ENCODE assay signal across 8 cellular contexts in the genomic region with DNA sequence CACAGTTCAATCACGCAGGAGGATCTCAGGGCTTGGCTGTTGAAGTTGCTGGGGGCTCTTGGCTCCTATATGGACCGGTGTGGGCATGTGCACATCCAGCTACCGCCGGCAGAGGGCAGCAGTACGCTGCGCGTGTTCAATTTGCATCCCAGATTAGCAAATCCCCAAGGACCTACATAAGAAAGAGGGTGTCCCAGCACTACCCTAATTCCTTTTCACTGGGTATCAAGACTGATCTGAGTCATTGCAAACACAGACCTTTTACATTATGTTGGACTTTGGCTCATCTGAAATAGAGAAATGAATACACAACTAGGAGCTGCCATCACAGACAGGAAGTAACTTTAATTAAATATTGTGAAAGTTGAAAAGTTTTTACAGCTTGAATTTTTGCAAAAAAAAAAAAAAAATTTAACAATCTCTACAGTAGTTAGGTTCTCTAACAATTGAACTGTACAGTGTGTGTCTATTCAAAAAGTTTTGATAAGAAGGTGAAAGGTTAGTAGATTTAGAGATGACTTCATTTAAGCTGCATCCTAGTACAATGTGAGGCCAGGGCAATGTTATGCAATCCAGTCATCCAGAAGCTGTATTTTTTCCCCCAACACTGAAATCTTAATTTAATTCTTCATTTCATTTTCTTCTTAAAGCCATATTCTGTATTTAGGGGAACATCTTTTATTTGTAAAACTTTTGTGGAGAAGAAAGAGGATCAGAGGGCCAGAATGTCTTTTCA.
DNase-seq lines count a peak whose midpoint lies in the region; ATAC-seq, FAIRE-seq and TF ChIP-seq lines count a peak whose summit lies in the region.

No MANE protein-coding gene starts in this region.

- in situ Hi-C loops in transverse colon (cut with MboI; ENCODE audit: low pct_ligation_motif_present in 1 of 4, low pct_unique_long_range_greater_than_20kb in 1 of 4, low sequenced_read_pairs in 3 of 4) = loop anchor here in 3 of 4 donors (5.0 to 10.0 kb wide), 2 partner anchors 409 to 417 kb away; no protein-coding TSS in a partner anchor

- H3K4me1 ChIP-seq in RWPE2 (ENCODE audit: insufficient read depth, poor library complexity, severe bottlenecking) = no peaks in the 10 kb centered on the region
- peaks cover 0 to 20% (median 3%) of the 10 kb centered on the region in 3 donors for H3K4me1 ChIP-seq in gastroesophageal sphincter
- peaks cover 0 to 9% (median 0%) of the 10 kb centered on the region in 3 donors for H3K4me1 ChIP-seq in pancreas
- peaks cover 0 to 5% (median 0%) of the 10 kb centered on the region in 4 donors for H3K4me1 ChIP-seq in transverse colon

- TF ChIP-seq EP300 in Ishikawa (IDR thresholded peaks at IDR 0.05; ENCODE audit: borderline replicate concordance) (no peak), gastroesophageal sphincter (IDR thresholded peaks at IDR 0.05) (no peak), transverse colon (IDR thresholded peaks at IDR 0.05; ENCODE audit: low read depth) (no peak)

- TF ChIP-seq POLR2A in gastroesophageal sphincter (IDR thresholded peaks at IDR 0.05) (no peak), transverse colon (IDR thresholded peaks at IDR 0.05) (no peak)

- H3K9me3 ChIP-seq in RWPE2 (ENCODE audit: severe bottlenecking) (no peaks in the 10 kb centered on the region), gastroesophageal sphincter (no peaks in the 10 kb centered on the region), pancreas (no peaks in the 10 kb centered on the region), transverse colon (no peaks in the 10 kb centered on the region)

- ATAC-seq in GM21619 (IDR thresholded peaks at IDR 0.05; ENCODE audit: unreplicated experiment) (peak; percentile 86), RWPE2 (ENCODE audit: low read depth) (peak; percentile 72), gastroesophageal sphincter (peak; percentile 53), pancreas (peak; percentile 60 to 94 (median 92))

- peak; percentile 89 for TF ChIP-seq RAD21 in Ishikawa (IDR thresholded peaks at IDR 0.05; ENCODE audit: low read depth)

- H3K27ac ChIP-seq in RWPE2 (ENCODE audit: poor library complexity, severe bottlenecking) (no peak overlapping the region), gastroesophageal sphincter (peak overlapping the region in 3 of 4 donors; percentile 10 to 52 (median 25)), pancreas (no peak overlapping the region), transverse colon (no peak overlapping the region)

- no CpG with 5 or more reads among the region's 7 CpGs for WGBS in gastroesophageal sphincter (ENCODE audit: low coverage in 1 of 2), 2 donors
- 1 to 2% methylated on average over 7 of the region's 7 CpGs for WGBS in pancreas, 2 donors
- 0% methylated on average over 3 to 7 of the region's 7 CpGs for WGBS in transverse colon (ENCODE audit: low coverage in 1 of 2), 2 donors

- H3K4me3 ChIP-seq in RWPE2 (ENCODE audit: severe bottlenecking) (no peak overlapping the region), gastroesophageal sphincter (no peak overlapping the region), pancreas (no peak overlapping the region), transverse colon (no peak overlapping the region)

- no peak for FAIRE-seq in pancreas (lab: Jason Lieb, UNC)

- H3K36me3 ChIP-seq in RWPE2 (ENCODE audit: low read depth) = no peaks in the 10 kb centered on the region
- H3K36me3 ChIP-seq in gastroesophageal sphincter = no peaks in the 10 kb centered on the region
- H3K36me3 ChIP-seq in pancreas = no peaks in the 10 kb centered on the region
- no peaks in the 10 kb centered on the region for H3K36me3 ChIP-seq in transverse colon

- DNase-seq in EL = peak; percentile 83
- DNase-seq in RWPE2 (ENCODE audit: low spot score) = no peak
- DNase-seq in activated effector memory CD4-positive, alpha-beta T cell treated with Interleukin-2 at 50 U/mL for 16 hours = peak; percentile 43
- DNase-seq in pancreas = peak; percentile 37 to 88 (median 66)
- DNase-seq in transverse colon = peak; percentile 72

- intact Hi-C loops in pancreas (cut with DNase I) (loop anchor here in 2 of 3 donors (5.0 kb wide), 2 partner anchors 407 to 412 kb away; no protein-coding TSS in a partner anchor), transverse colon (cut with DNase I; ENCODE audit: low total_unique reads) (loop anchor here (10.0 kb wide), 1 partner anchor 521 kb away; no protein-coding TSS in a partner anchor)

- TF ChIP-seq CTCF in RWPE2 (IDR thresholded peaks at IDR 0.05; ENCODE audit: poor library complexity, severe bottlenecking) (peak; percentile 99), gastroesophageal sphincter (IDR thresholded peaks at IDR 0.05) (peak; percentile 89 to 98 (median 94)), pancreas (IDR thresholded peaks at IDR 0.05) (peak; percentile 87 to 98 (median 90)), transverse colon (IDR thresholded peaks at IDR 0.05) (peak; percentile 83 to 97 (median 95))

- H3K27me3 ChIP-seq in RWPE2 (ENCODE audit: insufficient read depth, poor library complexity, severe bottlenecking) (peaks cover 24% of the 10 kb centered on the region), gastroesophageal sphincter (peaks cover 4% of the 10 kb centered on the region), pancreas (peaks cover 0 to 13% (median 6%) of the 10 kb centered on the region in 4 donors), transverse colon (peaks cover 11% of the 10 kb centered on the region)

TF ChIP-seq in Ishikawa, 13 proteins besides CTCF, POLR2A, EP300 and RAD21:
- TF ChIP-seq, protein P1, sequence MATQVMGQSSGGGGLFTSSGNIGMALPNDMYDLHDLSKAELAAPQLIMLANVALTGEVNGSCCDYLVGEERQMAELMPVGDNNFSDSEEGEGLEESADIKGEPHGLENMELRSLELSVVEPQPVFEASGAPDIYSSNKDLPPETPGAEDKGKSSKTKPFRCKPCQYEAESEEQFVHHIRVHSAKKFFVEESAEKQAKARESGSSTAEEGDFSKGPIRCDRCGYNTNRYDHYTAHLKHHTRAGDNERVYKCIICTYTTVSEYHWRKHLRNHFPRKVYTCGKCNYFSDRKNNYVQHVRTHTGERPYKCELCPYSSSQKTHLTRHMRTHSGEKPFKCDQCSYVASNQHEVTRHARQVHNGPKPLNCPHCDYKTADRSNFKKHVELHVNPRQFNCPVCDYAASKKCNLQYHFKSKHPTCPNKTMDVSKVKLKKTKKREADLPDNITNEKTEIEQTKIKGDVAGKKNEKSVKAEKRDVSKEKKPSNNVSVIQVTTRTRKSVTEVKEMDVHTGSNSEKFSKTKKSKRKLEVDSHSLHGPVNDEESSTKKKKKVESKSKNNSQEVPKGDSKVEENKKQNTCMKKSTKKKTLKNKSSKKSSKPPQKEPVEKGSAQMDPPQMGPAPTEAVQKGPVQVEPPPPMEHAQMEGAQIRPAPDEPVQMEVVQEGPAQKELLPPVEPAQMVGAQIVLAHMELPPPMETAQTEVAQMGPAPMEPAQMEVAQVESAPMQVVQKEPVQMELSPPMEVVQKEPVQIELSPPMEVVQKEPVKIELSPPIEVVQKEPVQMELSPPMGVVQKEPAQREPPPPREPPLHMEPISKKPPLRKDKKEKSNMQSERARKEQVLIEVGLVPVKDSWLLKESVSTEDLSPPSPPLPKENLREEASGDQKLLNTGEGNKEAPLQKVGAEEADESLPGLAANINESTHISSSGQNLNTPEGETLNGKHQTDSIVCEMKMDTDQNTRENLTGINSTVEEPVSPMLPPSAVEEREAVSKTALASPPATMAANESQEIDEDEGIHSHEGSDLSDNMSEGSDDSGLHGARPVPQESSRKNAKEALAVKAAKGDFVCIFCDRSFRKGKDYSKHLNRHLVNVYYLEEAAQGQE (IDR thresholded peaks at IDR 0.05; ENCODE audit: low read depth) = no peak
- TF ChIP-seq TEAD4 (IDR thresholded peaks at IDR 0.05) (no peak), EGR1 (IDR thresholded peaks at IDR 0.05) (no peak), TAF1 (IDR thresholded peaks at IDR 0.05; ENCODE audit: low read depth) (no peak), ZBTB7A (IDR thresholded peaks at IDR 0.05; ENCODE audit: low read depth) (no peak), TCF12 (IDR thresholded peaks at IDR 0.05; ENCODE audit: low read depth) (no peak), FOXM1 (IDR thresholded peaks at IDR 0.05; ENCODE audit: borderline replicate concordance, low read depth) (no peak), YY1 (IDR thresholded peaks at IDR 0.05; ENCODE audit: low read depth) (no peak)
- TF ChIP-seq, protein P2, sequence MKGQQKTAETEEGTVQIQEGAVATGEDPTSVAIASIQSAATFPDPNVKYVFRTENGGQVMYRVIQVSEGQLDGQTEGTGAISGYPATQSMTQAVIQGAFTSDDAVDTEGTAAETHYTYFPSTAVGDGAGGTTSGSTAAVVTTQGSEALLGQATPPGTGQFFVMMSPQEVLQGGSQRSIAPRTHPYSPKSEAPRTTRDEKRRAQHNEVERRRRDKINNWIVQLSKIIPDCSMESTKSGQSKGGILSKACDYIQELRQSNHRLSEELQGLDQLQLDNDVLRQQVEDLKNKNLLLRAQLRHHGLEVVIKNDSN (IDR thresholded peaks at IDR 0.05) = no peak

Comparison
In these comparisons a context has a peak if more than half of its experiments do, and no peak if none do; other contexts are left out.
1. H3K27ac ChIP-seq: peak in gastroesophageal sphincter (3 of 4); none in RWPE2 (single experiment), pancreas (0 of 4) and transverse colon (0 of 4).
2. Peak in every context shown above with its lines, with median percentiles within 50 percentile points of each other: ATAC-seq and CTCF ChIP-seq.